In the genomic region with DNA sequence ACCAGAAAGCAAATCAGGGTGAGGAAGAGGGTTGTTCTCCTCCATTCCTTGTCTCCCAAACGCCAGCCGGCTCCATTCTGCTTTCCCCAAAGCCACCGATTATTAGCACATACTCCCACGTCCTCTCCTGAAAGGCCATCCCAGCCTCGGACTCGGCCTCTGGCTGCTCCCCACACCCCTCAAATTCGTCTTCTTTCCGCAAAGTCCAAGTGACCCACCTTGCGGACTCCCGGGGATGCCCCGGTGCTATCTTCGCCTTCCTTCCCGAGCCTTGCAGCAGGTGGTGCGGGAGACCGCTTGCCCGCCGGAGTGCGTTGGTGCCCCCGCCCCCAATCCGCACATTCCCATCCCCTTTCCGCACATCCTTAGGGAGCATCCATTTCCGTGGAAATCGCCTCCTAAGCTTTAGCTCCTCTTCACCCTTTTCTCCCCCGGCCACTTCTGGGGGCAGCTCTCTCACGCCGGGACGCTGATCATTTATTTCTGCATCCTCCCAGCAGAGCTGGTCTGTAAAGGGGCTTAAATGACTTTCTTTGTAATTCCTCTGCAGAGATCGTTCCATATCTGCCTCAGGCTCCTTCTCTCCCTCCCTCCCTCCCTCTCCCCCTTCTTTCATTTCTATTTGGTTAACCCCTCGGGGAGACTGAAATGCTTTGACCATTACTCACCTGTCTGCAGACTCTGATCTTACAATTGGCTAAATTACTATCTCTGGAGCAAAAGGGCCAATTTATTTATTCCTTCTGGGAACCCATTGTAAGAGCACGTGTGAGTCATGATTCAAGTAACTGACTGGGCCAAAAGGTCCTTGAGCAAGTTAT, we compare ENCODE assay signal across 10 cellular contexts. TPM values are rescaled to one million over a fixed set of nuclear protein-coding genes. Genes with fewer than 3 reads are reported as not detected.
A peak's percentile ranks its signal among the peaks of the same experiment; 100 is the strongest.
DNase-seq lines count a peak whose midpoint lies in the region; ATAC-seq, FAIRE-seq and TF ChIP-seq lines count a peak whose summit lies in the region.
"Had no signal": no experiment of that assay in that cellular context is flagged by ENCODE, and none has a peak within 500 bp of the region (broad histone marks: within the 10 kb centered on the region; RNA-seq: fewer than 3 reads in every experiment).

No MANE protein-coding gene starts in this region.

- no peaks in the 10 kb centered on the region for H3K36me3 ChIP-seq in kidney epithelial cell (ENCODE audit: control insufficient read depth, insufficient read depth, low read length)
- no peaks in the 10 kb centered on the region for H3K36me3 ChIP-seq in testis (ENCODE audit: low read depth, missing control alignments)

- DNase-seq in NCI-H1105 treated with DMSO at 0.1 percent for 48 hours (lab: John Stamatoyannopoulos, UW) (peak; percentile 34), NCI-H1105 (lab: John Stamatoyannopoulos, UW) (no peak), astrocyte of the spinal cord (ENCODE audit: low read depth, low spot score) (peak; percentile 97), kidney epithelial cell (ENCODE audit: low read depth) (peak; percentile 96), testis (no peak), frontal cortex (ENCODE audit: low spot score in 2 of 2) (no peak)
- no peak for DNase-seq in stimulated activated CD4-positive, alpha-beta T cell treated with anti-CD3 and anti-CD28 coated beads, Interleukin-1b, Interleukin-23, amount 100 ng/mL, for 48 hours
- no peak for DNase-seq in activated naive CD4-positive, alpha-beta T cell treated with anti-CD3 and anti-CD28 coated beads, Interleukin-2, amount 50 U/mL, for 72 hours (ENCODE audit: low spot score in 2 of 2)
- DNase-seq: amniotic stem cell; CD4-positive, CD25-positive, alpha-beta regulatory T cell had no signal

- TF ChIP-seq POLR2A in testis (IDR thresholded peaks at IDR 0.05), result no peak

- no peak for TF ChIP-seq CTCF in astrocyte of the spinal cord (IDR thresholded peaks at IDR 0.05; ENCODE audit: low read depth, low read length)
- no peak for TF ChIP-seq CTCF in kidney epithelial cell (IDR thresholded peaks at IDR 0.05; ENCODE audit: insufficient read depth, low read length, poor library complexity, severe bottlenecking)
- no peak for TF ChIP-seq CTCF in testis (IDR thresholded peaks at IDR 0.05)

- H3K4me3 ChIP-seq in astrocyte of the spinal cord (ENCODE audit: low read depth, low read length) (peak overlapping the region; percentile 68), kidney epithelial cell (ENCODE audit: low read depth, low read length) (peak overlapping the region; percentile 91), testis (peak overlapping the region; percentile 21)

- ATAC-seq in activated naive CD4-positive, alpha-beta T cell treated with anti-CD3 and anti-CD28 coated beads, Interleukin-2, amount 50 U/mL, for 72 hours, result no peak

- no peak for FAIRE-seq in frontal cortex (lab: Jason Lieb, UNC)

- no peak overlapping the region for H3K27ac ChIP-seq in testis

- 21 to 22% methylated on average over 30 of the region's 30 CpGs for WGBS in testis, 2 donors

- no peaks in the 10 kb centered on the region for H3K27me3 ChIP-seq in kidney epithelial cell (ENCODE audit: control insufficient read depth, insufficient read depth, low read length)
- no peaks in the 10 kb centered on the region for H3K27me3 ChIP-seq in testis

- H3K27ac Mint-ChIP-seq in activated naive CD4-positive, alpha-beta T cell treated with anti-CD3 and anti-CD28 coated beads, Interleukin-2, amount 50 U/mL, for 72 hours, result peak overlapping the region in 1 of 2 donors; percentile 45
- H3K27ac Mint-ChIP-seq: CD4-positive, CD25-positive, alpha-beta regulatory T cell had no signal

- H3K36me3 Mint-ChIP-seq in activated naive CD4-positive, alpha-beta T cell treated with anti-CD3 and anti-CD28 coated beads, Interleukin-2, amount 50 U/mL, for 72 hours, result peaks cover 6% of the 10 kb centered on the region in 2 donors
- H3K36me3 Mint-ChIP-seq: CD4-positive, CD25-positive, alpha-beta regulatory T cell had no signal

- in situ Hi-C loops in astrocyte of the spinal cord (cut with HindIII; ENCODE audit: low sequenced_read_pairs), result no loop called here

- H3K9me3 ChIP-seq in testis, result no peaks in the 10 kb centered on the region

- peaks cover 25% of the 10 kb centered on the region for H3K4me1 ChIP-seq in testis

- intact Hi-C loops in testis (cut with DNase I; ENCODE audit: low total_unique reads), result no loop called here

- no peaks in the 10 kb centered on the region for H3K9me3 Mint-ChIP-seq in activated naive CD4-positive, alpha-beta T cell treated with anti-CD3 and anti-CD28 coated beads, Interleukin-2, amount 50 U/mL, for 72 hours

RNA-seq across cellular contexts. Expression of gene LYPD1, which starts 1.2 kb away (rescaled TPM):
- total RNA-seq in kidney epithelial cell (53.2 and 59.1 TPM in 2 replicates), testis (1 to 10 TPM in 1 of 2 donors, under 1 TPM in 1; 0.50 to 1.3 TPM), frontal cortex (24.5 TPM)
- polyA plus RNA-seq in testis (ENCODE audit: insufficient read depth, low read depth, low replicate concordance), result 11.2 TPM
- not detected for total RNA-seq in activated naive CD4-positive, alpha-beta T cell treated with anti-CD3 and anti-CD28 coated beads, Interleukin-2, amount 50 U/mL, for 72 hours
- total RNA-seq: CD4-positive, CD25-positive, alpha-beta regulatory T cell had no signal
- polyA plus RNA-seq: CD4-positive, CD25-positive, alpha-beta regulatory T cell had no signal

Comparison
In these comparisons a context has a peak if more than half of its experiments do, and no peak if none do; other contexts are left out.
1. DNase-seq: peak in NCI-H1105 treated with DMSO at 0.1 percent for 48 hours (single experiment), astrocyte of the spinal cord (single experiment) and kidney epithelial cell (single experiment); none in NCI-H1105 (single experiment), testis (single experiment), frontal cortex (0 of 2), stimulated activated CD4-positive, alpha-beta T cell treated with anti-CD3 and anti-CD28 coated beads, Interleukin-1b, Interleukin-23, amount 100 ng/mL, for 48 hours (single experiment) and activated naive CD4-positive, alpha-beta T cell treated with anti-CD3 and anti-CD28 coated beads, Interleukin-2, amount 50 U/mL, for 72 hours (0 of 2).
2. H3K4me3 ChIP-seq: peak in every context shown above with its lines; median percentile 91 in kidney epithelial cell; 68 in astrocyte of the spinal cord; 21 in testis.
3. RNA of gene LYPD1, which starts 1.2 kb away (total RNA-seq): 53.2 to 59.1 TPM in kidney epithelial cell and 24.5 TPM in frontal cortex (single experiment); 0.50 to 1.3 TPM in testis and not detected in activated naive CD4-positive, alpha-beta T cell treated with anti-CD3 and anti-CD28 coated beads, Interleukin-2, amount 50 U/mL, for 72 hours; every median in the first group is over 10 times any median in the second.